In the genomic region with DNA sequence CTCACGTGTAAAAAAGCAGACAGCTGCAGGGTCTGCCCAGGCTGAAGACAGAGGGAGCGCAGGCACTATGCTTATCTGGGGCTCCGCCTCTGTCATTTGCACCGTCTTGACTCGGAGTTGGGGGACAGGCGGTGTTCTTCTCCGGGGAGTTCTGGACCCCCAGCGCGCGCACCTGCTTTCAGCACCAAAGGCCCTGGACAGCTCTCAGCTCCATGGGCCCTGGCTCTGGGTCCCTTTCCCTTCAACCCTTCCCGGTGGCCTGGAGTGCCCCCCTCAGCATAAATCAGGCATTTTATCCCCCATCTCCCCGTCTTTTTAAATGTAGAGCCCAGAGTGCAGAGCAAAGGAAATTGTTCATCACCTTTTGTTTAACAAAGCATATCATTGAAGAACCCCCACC, we compare ENCODE assay signal across 10 cellular contexts. TPM values are rescaled to one million over a fixed set of nuclear protein-coding genes. Genes with fewer than 3 reads are reported as not detected.
DNase-seq lines count a peak whose midpoint lies in the region; ATAC-seq and TF ChIP-seq lines count a peak whose summit lies in the region.
"Had no signal": no experiment of that assay in that cellular context is flagged by ENCODE, and none has a peak within 500 bp of the region (broad histone marks: within the 10 kb centered on the region; RNA-seq: fewer than 3 reads in every experiment).

No MANE protein-coding gene starts in this region.

- peaks cover 14% of the 10 kb centered on the region for H3K4me1 Mint-ChIP-seq in endothelial cell (ENCODE audit: unreplicated experiment)
- H3K4me1 Mint-ChIP-seq in MCF 10A (ENCODE audit: insufficient read depth, unreplicated experiment), result no peaks in the 10 kb centered on the region

- H3K27me3 Mint-ChIP-seq in endothelial cell (ENCODE audit: unreplicated experiment) (peaks cover 4% of the 10 kb centered on the region), MCF 10A (ENCODE audit: insufficient read depth, unreplicated experiment) (peaks cover 40% of the 10 kb centered on the region)

- H3K27me3 ChIP-seq in heart left ventricle, result peaks cover 3 to 88% (median 48%) of the 10 kb centered on the region in 9 donors

- no peaks in the 10 kb centered on the region for H3K36me3 ChIP-seq in heart left ventricle

- DNase-seq in heart left ventricle, result peak in 2 of 5 donors; percentile 18 to 33
- DNase-seq in cardiac septum (ENCODE audit: low spot score), result no peak
- DNase-seq in NCI-H345 treated with DMSO at 0.1 percent for 48 hours (lab: John Stamatoyannopoulos, UW; ENCODE audit: unreplicated experiment), result peak; percentile 62
- peak; percentile 52 for DNase-seq in endothelial cell (ENCODE audit: low spot score)
- peak; percentile 48 for DNase-seq in superior temporal gyrus (ENCODE audit: extremely low spot score)
- no peak for DNase-seq in MCF 10A (ENCODE audit: unreplicated experiment)
- no peak for DNase-seq in T-helper 2 cell
- DNase-seq: aorta had no signal

- H3K27ac ChIP-seq in heart left ventricle, result no peak overlapping the region

- intact Hi-C loops in heart left ventricle (cut with DNase I) (loop anchor here in 3 of 10 donors (5.0 to 10.0 kb wide), 2 partner anchors 157 to 164 kb away; no protein-coding TSS in a partner anchor), cardiac septum (cut with DNase I) (no loop called here), MCF 10A (cut with micrococcal nuclease) (no loop called here)

- WGBS in heart left ventricle, 4 donors, result 5 to 6% (median 6%) methylated on average over 12 of the region's 12 CpGs

- TF ChIP-seq CTCF in heart left ventricle (IDR thresholded peaks at IDR 0.05), result peak in 2 of 12 donors; percentile 10 to 14
- TF ChIP-seq CTCF in endothelial cell (IDR thresholded peaks at IDR 0.05; ENCODE audit: unreplicated experiment), result no peak
- no peak for TF ChIP-seq CTCF in MCF 10A (IDR thresholded peaks at IDR 0.05; ENCODE audit: unreplicated experiment)

- peak overlapping the region in 4 of 12 donors; percentile 46 to 62 (median 54) for H3K4me3 ChIP-seq in heart left ventricle

- no peak for TF ChIP-seq POLR2A in heart left ventricle (IDR thresholded peaks at IDR 0.05)

- CTCF ChIA-PET in MCF 10A (lab: Yijun Ruan, JAX), result interaction anchor here (0.6 to 1.5 kb wide), 5 partner anchors 27 to 325 kb away, joined by 3 to 4 read pairs (median 3); no protein-coding TSS in a partner anchor

- ATAC-seq in heart left ventricle (peak in 3 of 4 donors; percentile 45 to 64 (median 58)), GM21737 (IDR thresholded peaks at IDR 0.05; ENCODE audit: unreplicated experiment) (no peak)

- no peak overlapping the region for H3K27ac Mint-ChIP-seq in endothelial cell (ENCODE audit: unreplicated experiment)
- H3K27ac Mint-ChIP-seq in MCF 10A (ENCODE audit: low read depth, unreplicated experiment), result no peak overlapping the region

- no peaks in the 10 kb centered on the region for H3K9me3 Mint-ChIP-seq in endothelial cell (ENCODE audit: unreplicated experiment)
- no peaks in the 10 kb centered on the region for H3K9me3 Mint-ChIP-seq in MCF 10A (ENCODE audit: unreplicated experiment)

- H3K9me3 ChIP-seq in heart left ventricle, result no peaks in the 10 kb centered on the region

- peaks cover 0 to 18% (median 6%) of the 10 kb centered on the region in 12 donors for H3K4me1 ChIP-seq in heart left ventricle

- POLR2A ChIA-PET in MCF 10A (lab: Yijun Ruan, JAX), result no interaction called here

- H3K4me3 Mint-ChIP-seq in endothelial cell (ENCODE audit: unreplicated experiment) (no peak overlapping the region), MCF 10A (ENCODE audit: unreplicated experiment) (no peak overlapping the region)

- no TSS peak for BruUV-seq in MCF 10A (replicated peaks; lab: Mats Ljungman, UMichigan)

- no peaks in the 10 kb centered on the region for H3K36me3 Mint-ChIP-seq in endothelial cell (ENCODE audit: low read depth, unreplicated experiment)
- H3K36me3 Mint-ChIP-seq in MCF 10A (ENCODE audit: insufficient read depth, unreplicated experiment), result no peaks in the 10 kb centered on the region

RNA-seq across cellular contexts. Expression of gene SEZ6L, which starts 1.5 kb away (rescaled TPM):
- 1 to 10 TPM in 3 of 9 donors, under 1 TPM in 5, not detected in 1; 0.12 to 1.6 (median 0.22) TPM for total RNA-seq in heart left ventricle
- under 1 TPM in 1 of 2 donors, not detected in 1; 0.04 TPM for polyA plus RNA-seq in heart left ventricle
- total RNA-seq in cardiac septum, result 0.65 TPM
- 1.2 TPM for total RNA-seq in endothelial cell (ENCODE audit: unreplicated experiment)
- not detected in 2 replicates for total RNA-seq in MCF 10A (2022)
- total RNA-seq: fibroblast of villous mesenchyme had no signal
- polyA plus RNA-seq: aorta had no signal

Comparison
In these comparisons a context has a peak if more than half of its experiments do, and no peak if none do; other contexts are left out.
1. DNase-seq: peak in NCI-H345 treated with DMSO at 0.1 percent for 48 hours (single experiment), endothelial cell (single experiment) and superior temporal gyrus (single experiment); none in cardiac septum (single experiment), MCF 10A (single experiment) and T-helper 2 cell (0 of 5).